Comparison of ENCODE assay signal across 8 cellular contexts in genomic region chr10:79905322-79906314, GRCh38. TPM values are rescaled to one million over a fixed set of nuclear protein-coding genes. Genes with fewer than 3 reads are reported as not detected.
DNase-seq lines count a peak whose midpoint lies in the region; ATAC-seq, FAIRE-seq and TF ChIP-seq lines count a peak whose summit lies in the region.

No MANE protein-coding gene starts in this region.

- peaks cover 55% of the 10 kb centered on the region for H3K27me3 Mint-ChIP-seq in activated T-cell treated with anti-CD3 and anti-CD28 coated beads, Interleukin-2, amount 50 U/mL, for 4 hours (ENCODE audit: low read depth)

- POLR2A ChIA-PET in HEK293T (lab: Yijun Ruan, JAX) (no interaction called here), RWPE1 (lab: Yijun Ruan, JAX; ENCODE audit: low non-redundant PET) (no interaction called here)

- CTCF ChIA-PET in HEK293T (lab: Yijun Ruan, JAX) (no interaction called here), RWPE1 (lab: Yijun Ruan, JAX) (interaction anchor here (0.6 to 1.4 kb wide), 2 partner anchors 141 to 163 kb away, joined by 3 read pairs; no protein-coding TSS in a partner anchor)

- no peak for FAIRE-seq in pancreas (lab: Jason Lieb, UNC)

- intact Hi-C loops in pancreas (cut with DNase I) = no loop called here

- peaks cover 19% of the 10 kb centered on the region for H3K4me1 Mint-ChIP-seq in activated T-cell treated with anti-CD3 and anti-CD28 coated beads, Interleukin-2, amount 50 U/mL, for 4 hours (ENCODE audit: low read depth)

- no peaks in the 10 kb centered on the region for H3K9me3 Mint-ChIP-seq in activated T-cell treated with anti-CD3 and anti-CD28 coated beads, Interleukin-2, amount 50 U/mL, for 4 hours

- ATAC-seq in activated T-cell treated with anti-CD3 and anti-CD28 coated beads, Interleukin-2, amount 50 U/mL, for 4 hours = peak; percentile 70
- ATAC-seq in pancreas = peak; percentile 41 to 74 (median 62)

- no peak overlapping the region for H3K27ac ChIP-seq in WERI-Rb-1
- peak overlapping the region; percentile 54 to 77 (median 67) for H3K27ac ChIP-seq in pancreas
- H3K27ac ChIP-seq in RWPE1 = no peak overlapping the region

- DNase-seq in activated T-cell treated with anti-CD3 and anti-CD28 coated beads, Interleukin-2, amount 50 U/mL, for 4 hours = no peak
- DNase-seq in activated T-cell treated with anti-CD3 and anti-CD28 coated beads for 4 hours (no peak), WERI-Rb-1 (no peak), foreskin melanocyte (peak; percentile 6), pancreas (no peak), GM20000 (ENCODE audit: low spot score) (no peak), HEK293T (ENCODE audit: extremely low spot score) (no peak), RWPE1 (ENCODE audit: low spot score) (no peak)

- no peaks in the 10 kb centered on the region for H3K36me3 Mint-ChIP-seq in activated T-cell treated with anti-CD3 and anti-CD28 coated beads, Interleukin-2, amount 50 U/mL, for 4 hours (ENCODE audit: insufficient read depth)

- peak overlapping the region; percentile 78 for H3K4me3 ChIP-seq in WERI-Rb-1 (ENCODE audit: low read depth, low read length)
- peak overlapping the region; percentile 33 to 73 (median 55) for H3K4me3 ChIP-seq in pancreas

- H3K36me3 ChIP-seq in WERI-Rb-1 (no peaks in the 10 kb centered on the region; the same call in 1 of the 2 replicates), pancreas (no peaks in the 10 kb centered on the region)

- no peak for TF ChIP-seq CTCF in WERI-Rb-1 (IDR thresholded peaks at IDR 0.05; ENCODE audit: low read depth, low read length)
- no peak for TF ChIP-seq CTCF in pancreas (IDR thresholded peaks at IDR 0.05)
- no peak for TF ChIP-seq CTCF in GM20000 (IDR thresholded peaks at IDR 0.05; ENCODE audit: extremely low read depth, missing control alignments)
- no peak for TF ChIP-seq CTCF in RWPE1 (conservative IDR thresholded peaks at IDR 0.05; ENCODE audit: low read depth)

- WGBS in pancreas, 2 donors = 10 to 13% methylated on average over 10 of the region's 10 CpGs

- H3K4me3 Mint-ChIP-seq in activated T-cell treated with anti-CD3 and anti-CD28 coated beads, Interleukin-2, amount 50 U/mL, for 4 hours = peak overlapping the region; percentile 86

- H3K27me3 ChIP-seq in WERI-Rb-1 (ENCODE audit: insufficient read depth, low read depth, severe bottlenecking) (no peaks in the 10 kb centered on the region), pancreas (no peaks in the 10 kb centered on the region)

- no peaks in the 10 kb centered on the region for H3K4me1 ChIP-seq in pancreas

- H3K9me3 ChIP-seq in WERI-Rb-1 (ENCODE audit: severe bottlenecking) (no peaks in the 10 kb centered on the region), pancreas (no peaks in the 10 kb centered on the region)

TF ChIP-seq in HEK293T, 16 proteins besides CTCF, POLR2A, EP300 and RAD21:
- TF ChIP-seq ZNF384 (IDR thresholded peaks at IDR 0.05) (no peak), NFRKB (IDR thresholded peaks at IDR 0.05) (no peak), FOXK2 (IDR thresholded peaks at IDR 0.05) (no peak), LEF1 (IDR thresholded peaks at IDR 0.05; ENCODE audit: borderline replicate concordance) (no peak), SP1 (IDR thresholded peaks at IDR 0.05) (no peak), TARDBP (IDR thresholded peaks at IDR 0.05) (no peak), CTBP1 (IDR thresholded peaks at IDR 0.05; ENCODE audit: borderline replicate concordance) (no peak), SUZ12 (IDR thresholded peaks at IDR 0.05) (no peak), PKNOX1 (IDR thresholded peaks at IDR 0.05) (no peak), BHLHE40 (IDR thresholded peaks at IDR 0.05; ENCODE audit: borderline replicate concordance) (no peak), HDGF (IDR thresholded peaks at IDR 0.05; ENCODE audit: borderline replicate concordance) (no peak)

RNA-seq across cellular contexts. Expression of gene SFTPD, which starts 43.3 kb away (rescaled TPM):
- under 1 TPM; 0.29 to 0.40 (median 0.33) TPM for total RNA-seq in activated T-cell treated with anti-CD3 and anti-CD28 coated beads, Interleukin-2, amount 50 U/mL, for 4 hours
- 1 to 10 TPM; 1.5 to 3.2 (median 2.1) TPM for total RNA-seq in pancreas
- polyA plus RNA-seq in pancreas = 1 to 10 TPM; 1.7 to 5.9 TPM

Comparison
In these comparisons a context has a peak if more than half of its experiments do, and no peak if none do; other contexts are left out.
1. H3K27ac ChIP-seq: peak in pancreas (4 of 4); none in WERI-Rb-1 (single experiment) and RWPE1 (single experiment).